In the genomic region with DNA sequence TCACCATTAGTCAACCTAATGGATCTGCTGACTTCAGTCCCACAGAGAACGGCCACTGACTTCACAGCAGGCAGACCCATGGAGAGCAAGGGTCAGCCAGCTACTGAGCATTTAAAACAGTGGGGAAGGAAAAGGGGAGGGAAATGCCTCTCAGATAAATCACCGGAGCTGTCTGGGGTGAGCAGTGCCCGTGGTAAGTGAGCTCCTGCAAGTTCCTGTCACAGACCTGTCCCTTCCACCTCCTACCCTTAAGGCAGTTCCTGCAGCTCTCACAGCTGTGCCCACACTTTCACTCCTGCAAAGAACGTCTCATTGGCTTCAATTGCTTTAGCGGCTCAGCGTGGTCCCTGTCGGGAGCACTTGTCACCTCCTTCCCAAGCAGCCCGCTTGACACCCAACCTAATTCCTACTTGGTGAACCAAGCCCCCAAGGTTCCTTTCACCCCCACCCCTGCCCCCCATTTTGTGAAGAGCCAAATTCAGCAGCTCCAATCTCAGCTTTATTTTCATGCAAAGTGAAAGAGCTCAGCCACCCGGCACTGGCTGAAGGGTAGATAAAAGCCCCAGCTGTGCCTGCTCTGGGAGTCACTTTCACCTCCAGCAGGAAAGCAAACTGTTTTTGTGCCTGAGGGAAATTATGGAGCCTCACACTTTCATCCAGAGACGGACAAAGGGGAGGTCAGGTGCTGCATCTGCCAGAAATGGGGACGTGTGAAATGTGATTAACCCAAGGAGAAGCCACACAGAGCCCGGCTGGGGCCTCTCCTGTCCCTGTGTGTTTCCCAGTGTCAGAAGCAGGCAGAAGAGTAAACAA, we compare ENCODE assay signal across 8 cellular contexts.
DNase-seq lines count a peak whose midpoint lies in the region; ATAC-seq and TF ChIP-seq lines count a peak whose summit lies in the region.

No MANE protein-coding gene starts in this region.

- ATAC-seq in HG03460 (IDR thresholded peaks at IDR 0.05; ENCODE audit: unreplicated experiment), result peak; percentile 66

- peaks cover 4% of the 10 kb centered on the region for H3K4me1 ChIP-seq in ovary (ENCODE audit: insufficient read depth)

- H3K27me3 Mint-ChIP-seq in activated naive CD4-positive, alpha-beta T cell treated with anti-CD3 and anti-CD28 coated beads, Interleukin-2, amount 10 ng/mL, durations not matched to agents 7 days and 5 days, result peaks cover 14% of the 10 kb centered on the region
- H3K27me3 Mint-ChIP-seq in T-helper 1 cell treated with Interleukin-12 subunit alpha and Interleukin-12 subunit beta and Interleukin-4 antibody, amounts not matched to agents 30 μg/mL and 1 μg/mL, for 36 hours (ENCODE audit: low read depth), result peaks cover 9% of the 10 kb centered on the region

- H3K4me1 Mint-ChIP-seq in activated naive CD4-positive, alpha-beta T cell treated with anti-CD3 and anti-CD28 coated beads, Interleukin-2, amount 10 ng/mL, durations not matched to agents 7 days and 5 days, result peaks cover 26% of the 10 kb centered on the region
- peaks cover 8% of the 10 kb centered on the region for H3K4me1 Mint-ChIP-seq in T-helper 1 cell treated with Interleukin-12 subunit alpha and Interleukin-12 subunit beta and Interleukin-4 antibody, amounts not matched to agents 30 μg/mL and 1 μg/mL, for 36 hours (ENCODE audit: low read depth)

- DNase-seq in activated naive CD4-positive, alpha-beta T cell treated with anti-CD3 and anti-CD28 coated beads, Interleukin-2, amount 10 ng/mL, durations not matched to agents 7 days and 5 days, result peak; percentile 58
- no peak for DNase-seq in activated naive CD4-positive, alpha-beta T cell treated with Interleukin-2 at 50 U/mL for 16 hours
- DNase-seq in globus pallidus (ENCODE audit: low spot score), result peak; percentile 27
- DNase-seq in ovary, result no peak
- no peak for DNase-seq in effector CD8-positive, alpha-beta T cell (lab: John Stamatoyannopoulos, UW)
- no peak for DNase-seq in SIG-M5 treated with dmso at 0.1 percent for 504 hours (lab: John Stamatoyannopoulos, UW; ENCODE audit: unreplicated experiment)

- H3K9me3 ChIP-seq in ovary, result no peaks in the 10 kb centered on the region

- 14 to 23% (median 15%) methylated on average over 12 of the region's 12 CpGs for WGBS in ovary, 3 donors

- H3K36me3 Mint-ChIP-seq in activated naive CD4-positive, alpha-beta T cell treated with anti-CD3 and anti-CD28 coated beads, Interleukin-2, amount 10 ng/mL, durations not matched to agents 7 days and 5 days, result no peaks in the 10 kb centered on the region
- H3K36me3 Mint-ChIP-seq in T-helper 1 cell treated with Interleukin-12 subunit alpha and Interleukin-12 subunit beta and Interleukin-4 antibody, amounts not matched to agents 30 μg/mL and 1 μg/mL, for 36 hours (ENCODE audit: low read depth), result peaks cover 2% of the 10 kb centered on the region

- CTCF ChIA-PET in activated naive CD4-positive, alpha-beta T cell treated with anti-CD3 and anti-CD28 coated beads, Interleukin-2, amount 10 ng/mL, durations not matched to agents 7 days and 5 days (lab: Charles Lee), result no interaction called here

- no peak for TF ChIP-seq EP300 in ovary (IDR thresholded peaks at IDR 0.05)

- intact Hi-C loops in ovary (cut with DNase I), result no loop called here

- H3K4me3 Mint-ChIP-seq in activated naive CD4-positive, alpha-beta T cell treated with anti-CD3 and anti-CD28 coated beads, Interleukin-2, amount 10 ng/mL, durations not matched to agents 7 days and 5 days, result peak overlapping the region; percentile 81
- H3K4me3 Mint-ChIP-seq in T-helper 1 cell treated with Interleukin-12 subunit alpha and Interleukin-12 subunit beta and Interleukin-4 antibody, amounts not matched to agents 30 μg/mL and 1 μg/mL, for 36 hours, result peak overlapping the region; percentile 79

- H3K9me3 Mint-ChIP-seq in activated naive CD4-positive, alpha-beta T cell treated with anti-CD3 and anti-CD28 coated beads, Interleukin-2, amount 10 ng/mL, durations not matched to agents 7 days and 5 days, result peaks cover 17% of the 10 kb centered on the region
- peaks cover 20% of the 10 kb centered on the region for H3K9me3 Mint-ChIP-seq in T-helper 1 cell treated with Interleukin-12 subunit alpha and Interleukin-12 subunit beta and Interleukin-4 antibody, amounts not matched to agents 30 μg/mL and 1 μg/mL, for 36 hours

- no peak overlapping the region for H3K27ac ChIP-seq in ovary

- H3K27me3 ChIP-seq in ovary, result no peaks in the 10 kb centered on the region

- peak overlapping the region; percentile 76 for H3K27ac Mint-ChIP-seq in activated naive CD4-positive, alpha-beta T cell treated with anti-CD3 and anti-CD28 coated beads, Interleukin-2, amount 10 ng/mL, durations not matched to agents 7 days and 5 days
- H3K27ac Mint-ChIP-seq in T-helper 1 cell treated with Interleukin-12 subunit alpha and Interleukin-12 subunit beta and Interleukin-4 antibody, amounts not matched to agents 30 μg/mL and 1 μg/mL, for 36 hours, result no peak overlapping the region

- peak overlapping the region; percentile 13 for H3K4me3 ChIP-seq in ovary

- H3K36me3 ChIP-seq in ovary, result no peaks in the 10 kb centered on the region

- no peak for TF ChIP-seq POLR2A in ovary (IDR thresholded peaks at IDR 0.05)

- TF ChIP-seq CTCF in ovary (IDR thresholded peaks at IDR 0.05), result no peak

Comparison
In these comparisons a context has a peak if more than half of its experiments do, and no peak if none do; other contexts are left out.
1. DNase-seq: peak in activated naive CD4-positive, alpha-beta T cell treated with anti-CD3 and anti-CD28 coated beads, Interleukin-2, amount 10 ng/mL, durations not matched to agents 7 days and 5 days (single experiment) and globus pallidus (single experiment); none in activated naive CD4-positive, alpha-beta T cell treated with Interleukin-2 at 50 U/mL for 16 hours (single experiment), ovary (0 of 5), effector CD8-positive, alpha-beta T cell (single experiment) and SIG-M5 treated with dmso at 0.1 percent for 504 hours (single experiment).